In the genomic region with DNA sequence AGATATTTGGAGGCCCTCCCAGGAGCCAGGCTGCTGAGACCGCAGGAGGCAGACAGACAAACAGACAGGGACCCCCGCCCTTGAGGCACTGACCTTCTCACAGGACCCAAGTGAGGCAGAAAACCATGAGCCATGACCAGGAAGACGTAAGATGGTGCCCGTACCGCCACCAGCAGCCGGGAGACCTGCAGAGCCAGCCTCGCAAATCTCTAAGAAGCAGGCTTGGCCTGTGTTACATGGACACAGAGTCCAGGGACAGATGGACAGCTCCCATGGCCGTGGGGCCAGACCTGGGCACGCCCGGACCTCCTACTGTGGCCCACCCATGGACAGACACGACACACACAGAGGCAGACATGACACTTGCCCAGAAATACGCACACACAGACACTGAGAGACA, we compare ENCODE assay signal across 1 cellular context.
TF ChIP-seq lines count a peak whose summit lies in the region.

No MANE protein-coding gene starts in this region.

TF ChIP-seq in IMR-90, 13 proteins besides CTCF, POLR2A, EP300 and RAD21:
- TF ChIP-seq CEBPB (IDR thresholded peaks at IDR 0.05; ENCODE audit: low read depth, low read length) (no peak), RFX5 (IDR thresholded peaks at IDR 0.05; ENCODE audit: low read depth, low read length) (no peak), NFE2L2 (IDR thresholded peaks at IDR 0.05; ENCODE audit: low read depth, low read length) (no peak), MXI1 (IDR thresholded peaks at IDR 0.05; ENCODE audit: borderline replicate concordance, low read depth, low read length) (no peak), RCOR1 (IDR thresholded peaks at IDR 0.05; ENCODE audit: insufficient replicate concordance, low read length) (no peak), SMC3 (IDR thresholded peaks at IDR 0.05; ENCODE audit: low read depth, low read length) (no peak), BHLHE40 (IDR thresholded peaks at IDR 0.05; ENCODE audit: low read depth, low read length) (no peak), FOS (IDR thresholded peaks at IDR 0.05; ENCODE audit: low read depth, low read length) (no peak), CHD1 (IDR thresholded peaks at IDR 0.05; ENCODE audit: low read depth, low read length) (no peak), MAFK (IDR thresholded peaks at IDR 0.05; ENCODE audit: low read depth, low read length) (no peak), MAZ (IDR thresholded peaks at IDR 0.05; ENCODE audit: borderline replicate concordance, low read depth, low read length) (no peak)
- TF ChIP-seq, protein P1, sequence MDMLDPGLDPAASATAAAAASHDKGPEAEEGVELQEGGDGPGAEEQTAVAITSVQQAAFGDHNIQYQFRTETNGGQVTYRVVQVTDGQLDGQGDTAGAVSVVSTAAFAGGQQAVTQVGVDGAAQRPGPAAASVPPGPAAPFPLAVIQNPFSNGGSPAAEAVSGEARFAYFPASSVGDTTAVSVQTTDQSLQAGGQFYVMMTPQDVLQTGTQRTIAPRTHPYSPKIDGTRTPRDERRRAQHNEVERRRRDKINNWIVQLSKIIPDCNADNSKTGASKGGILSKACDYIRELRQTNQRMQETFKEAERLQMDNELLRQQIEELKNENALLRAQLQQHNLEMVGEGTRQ (IDR thresholded peaks at IDR 0.05; ENCODE audit: low read depth, low read length) = no peak
- TF ChIP-seq, protein P2, sequence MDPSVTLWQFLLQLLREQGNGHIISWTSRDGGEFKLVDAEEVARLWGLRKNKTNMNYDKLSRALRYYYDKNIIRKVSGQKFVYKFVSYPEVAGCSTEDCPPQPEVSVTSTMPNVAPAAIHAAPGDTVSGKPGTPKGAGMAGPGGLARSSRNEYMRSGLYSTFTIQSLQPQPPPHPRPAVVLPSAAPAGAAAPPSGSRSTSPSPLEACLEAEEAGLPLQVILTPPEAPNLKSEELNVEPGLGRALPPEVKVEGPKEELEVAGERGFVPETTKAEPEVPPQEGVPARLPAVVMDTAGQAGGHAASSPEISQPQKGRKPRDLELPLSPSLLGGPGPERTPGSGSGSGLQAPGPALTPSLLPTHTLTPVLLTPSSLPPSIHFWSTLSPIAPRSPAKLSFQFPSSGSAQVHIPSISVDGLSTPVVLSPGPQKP (IDR thresholded peaks at IDR 0.05; ENCODE audit: borderline replicate concordance, low read depth, low read length) = no peak
